Comparison of ENCODE assay signal across 36 cellular contexts in genomic region chr9:136455043-136456002, GRCh38. TPM values are rescaled to one million over a fixed set of nuclear protein-coding genes. Genes with fewer than 3 reads are reported as not detected.
DNase-seq lines count a peak whose midpoint lies in the region; ATAC-seq, FAIRE-seq and TF ChIP-seq lines count a peak whose summit lies in the region.
"Had no signal": no experiment of that assay in that cellular context is flagged by ENCODE, and none has a peak within 500 bp of the region (broad histone marks: within the 10 kb centered on the region; RNA-seq: fewer than 3 reads in every experiment).

No MANE protein-coding gene starts in this region.

- no peak overlapping the region for H2BK15ac ChIP-seq in mesenchymal stem cell (ENCODE audit: low read depth, poor library complexity, severe bottlenecking)

- no peaks in the 10 kb centered on the region for H3K79me2 ChIP-seq in K562 (ENCODE audit: control insufficient read depth, insufficient read depth, low read length)

- no peak overlapping the region for H2AFZ ChIP-seq in K562 (ENCODE audit: low read depth, low read length)
- no peak overlapping the region for H2AFZ ChIP-seq in mesenchymal stem cell (ENCODE audit: low read depth, low read length)

- H3K27me3 ChIP-seq in BLaER1 treated with 17β-estradiol and CSF1 and Interleukin-3, amounts not matched to agents 10 nM and 100 nM, result no peaks in the 10 kb centered on the region
- H3K27me3 ChIP-seq in K562 (ENCODE audit: control insufficient read depth in 2 of 2, insufficient read depth in 2 of 2, low read length in 2 of 2) (no peaks in the 10 kb centered on the region), mesenchymal stem cell (ENCODE audit: control insufficient read depth in 1 of 2, insufficient read depth in 1 of 2, low read length in 2 of 2) (no peaks in the 10 kb centered on the region)
- H3K27me3 ChIP-seq: esophagus squamous epithelium, heart left ventricle, Peyer's patch, SJCRH30, tibial nerve had no signal

- H3K18ac ChIP-seq in mesenchymal stem cell (ENCODE audit: low read depth in 1 of 2, low read length in 2 of 2), result no peak overlapping the region

- peak overlapping the region; percentile 30 to 94 (median 85); a peak in 20 of 22 replicates for H3K4me2 ChIP-seq in BLaER1 treated with 17β-estradiol and CSF1 and Interleukin-3, amounts not matched to agents 10 nM and 100 nM
- H3K4me2 ChIP-seq in K562 (ENCODE audit: insufficient read depth, low read length) (no peak overlapping the region), mesenchymal stem cell (ENCODE audit: low read length, poor library complexity, severe bottlenecking) (no peak overlapping the region)

- CTCF ChIA-PET in K562 (lab: Yijun Ruan, JAX; ENCODE audit: low intra/inter-chr PET ratio), result no interaction called here

- no peak overlapping the region for H3K14ac ChIP-seq in mesenchymal stem cell (ENCODE audit: low read length in 2 of 2)

- peak overlapping the region in 7 of 11 experiments; percentile 40 to 69 (median 53); a peak in 13 of 22 replicates for H3K27ac ChIP-seq in BLaER1 treated with 17β-estradiol and CSF1 and Interleukin-3, amounts not matched to agents 10 nM and 100 nM
- H3K27ac ChIP-seq in K562 (ENCODE audit: extremely low read depth, low read depth, low read length) (no peak overlapping the region), mesenchymal stem cell (ENCODE audit: low read length, poor library complexity, severe bottlenecking) (no peak overlapping the region)
- H3K27ac ChIP-seq: esophagus squamous epithelium, heart left ventricle, HL-60, left ventricle myocardium inferior, Peyer's patch, SJCRH30, tibial nerve, WERI-Rb-1 had no signal

- H3K9me1 ChIP-seq in K562 (ENCODE audit: control insufficient read depth, insufficient read depth, low read length), result no peaks in the 10 kb centered on the region

- H3K4ac ChIP-seq in mesenchymal stem cell (ENCODE audit: low read depth in 1 of 2, low read length in 2 of 2), result no peak overlapping the region

- H3K9me3 ChIP-seq in BLaER1 treated with 17β-estradiol and CSF1 and Interleukin-3, amounts not matched to agents 10 nM and 100 nM (replicated peaks in 1 of 11), result no peaks in the 10 kb centered on the region
- H3K9me3 ChIP-seq in K562 (replicated peaks; ENCODE audit: control insufficient read depth, insufficient read depth, low read depth, low read length), result no peaks in the 10 kb centered on the region
- no peaks in the 10 kb centered on the region for H3K9me3 ChIP-seq in mesenchymal stem cell (ENCODE audit: control insufficient read depth, low read length)
- H3K9me3 ChIP-seq: esophagus squamous epithelium, heart left ventricle, left ventricle myocardium inferior, Peyer's patch, SJCRH30, tibial nerve had no signal

- H2BK12ac ChIP-seq in mesenchymal stem cell (ENCODE audit: low read length in 2 of 2), result no peak overlapping the region

- peaks cover 86 to 100% (median 94%) of the 10 kb centered on the region in 11 experiments for H3K36me3 ChIP-seq in BLaER1 treated with 17β-estradiol and CSF1 and Interleukin-3, amounts not matched to agents 10 nM and 100 nM
- H3K36me3 ChIP-seq in K562 (ENCODE audit: control insufficient read depth, insufficient read depth, low read length), result peaks cover 87% of the 10 kb centered on the region
- H3K36me3 ChIP-seq in mesenchymal stem cell (ENCODE audit: control insufficient read depth in 1 of 2, insufficient read depth in 2 of 2, low read depth in 1 of 2, low read length in 2 of 2), result peaks cover 80 to 88% of the 10 kb centered on the region in 2 experiments

- H3K23ac ChIP-seq in mesenchymal stem cell (ENCODE audit: low read length in 2 of 2), result no peak overlapping the region

- no peak for TF ChIP-seq CTCF in K562 (IDR thresholded peaks at IDR 0.05 in 2 of 3, conservative IDR thresholded peaks at IDR 0.05 in 1 of 3; ENCODE audit: insufficient read depth in 2 of 3, low read depth in 1 of 3, low read length in 3 of 3)

- H4K20me1 ChIP-seq in BLaER1 treated with 17β-estradiol and CSF1 and Interleukin-3, amounts not matched to agents 10 nM and 100 nM, result peaks cover 50 to 100% (median 80%) of the 10 kb centered on the region in 11 experiments
- no peaks in the 10 kb centered on the region for H4K20me1 ChIP-seq in K562 (replicated peaks; ENCODE audit: control insufficient read depth, insufficient read depth, low read length)

- WGBS in K562 (ENCODE audit: insufficient coverage, low coverage, missing lambda C conversion rate), result 93% methylated on average over 40 of the region's 43 CpGs
- WGBS in mesenchymal stem cell, result 95% methylated on average over 43 of the region's 43 CpGs

- no peak overlapping the region for H2AK5ac ChIP-seq in mesenchymal stem cell (ENCODE audit: low read length, severe bottlenecking)

- H2BK5ac ChIP-seq in mesenchymal stem cell (ENCODE audit: low read depth, low read length, poor library complexity, severe bottlenecking), result no peak overlapping the region

- FAIRE-seq in K562 (lab: Jason Lieb, UNC) (no peak), HTR-8/SVneo (lab: Jason Lieb, UNC) (no peak)
- FAIRE-seq: H1 had no signal

- H4K8ac ChIP-seq in mesenchymal stem cell (ENCODE audit: low read length), result no peak overlapping the region

- H4K91ac ChIP-seq in mesenchymal stem cell (ENCODE audit: low read length), result peak overlapping the region; percentile 28

- peaks cover 51% of the 10 kb centered on the region for H3K79me1 ChIP-seq in mesenchymal stem cell (replicated peaks; ENCODE audit: low read length, poor library complexity, severe bottlenecking)

- BruUV-seq in K562 (replicated peaks; lab: Mats Ljungman, UMichigan), result no TSS peak

- ATAC-seq in K562, result no peak; the same call in 2 of the 3 replicates

- no peak for TF ChIP-seq POLR2A in K562 (conservative IDR thresholded peaks at IDR 0.05)

- peaks cover 19 to 61% (median 55%) of the 10 kb centered on the region in 10 experiments for H3K4me1 ChIP-seq in BLaER1 treated with 17β-estradiol and CSF1 and Interleukin-3, amounts not matched to agents 10 nM and 100 nM
- 0 out of 5 replicates have a peak, but pooled peaks cover 0 to 3% of the 10 kb centered on the region in 2 experiments for H3K4me1 ChIP-seq in K562 (replicated peaks in 1 of 2; ENCODE audit: control insufficient read depth in 2 of 2, insufficient read depth in 2 of 2, low read length in 2 of 2)
- no peaks in the 10 kb centered on the region for H3K4me1 ChIP-seq in mesenchymal stem cell (ENCODE audit: control insufficient read depth, insufficient read depth, low read depth, low read length)
- H3K4me1 ChIP-seq: esophagus squamous epithelium, left ventricle myocardium inferior, Peyer's patch, tibial nerve had no signal

- no peak for TF ChIP-seq EP300 in K562 (IDR thresholded peaks at IDR 0.05; ENCODE audit: low read length)

- intact Hi-C loops in K562 (cut with micrococcal nuclease), result no loop called here

- in situ Hi-C loops in G401 (cut with HindIII; ENCODE audit: low sequenced_read_pairs), result no loop called here
- in situ Hi-C loops in K562 (cut with MboI), result no loop called here

- no peak overlapping the region for H2BK120ac ChIP-seq in mesenchymal stem cell (ENCODE audit: low read depth, low read length)

- DNase-seq in G401 (ENCODE audit: low spot score) (peak; percentile 19), K562 (ENCODE audit: extremely low read depth in 1 of 4, low spot score in 3 of 4) (no peak), mesenchymal stem cell (no peak), HTR-8/SVneo (ENCODE audit: insufficient read length, low spot score) (no peak)
- no peak for DNase-seq in activated naive CD4-positive, alpha-beta T cell treated with anti-CD3 and anti-CD28 coated beads, Interleukin-2, amount 50 U/mL, for 16 hours
- DNase-seq in stimulated activated CD4-positive, alpha-beta T cell treated with anti-CD3 and anti-CD28 coated beads, Interleukin-12 subunit alpha, Interleukin-12 subunit beta, amount 100 ng/mL, for 4 hours, result no peak
- DNase-seq: activated CD4-positive, alpha-beta T cell treated with anti-CD3 and anti-CD28 coated beads for 48 hours; activated gamma-delta T cell treated with Interleukin-2 at 50 U/mL for 16 hours; activated T-cell treated with anti-CD3 and anti-CD28 coated beads, Interleukin-2, amount 50 U/mL, for 48 hours; central memory CD4-positive, alpha-beta T cell; COR-L47; DMS53; esophagus squamous epithelium; foreskin melanocyte; GDM1; heart left ventricle; islet precursor cell; left ventricle myocardium inferior; midbrain; naive B cell; NCI-H1417 treated with DMSO at 0.1 percent for 48 hours; NCI-H2081 treated with DMSO at 0.1 percent for 48 hours; NCI-H2227 treated with DMSO at 0.1 percent for 48 hours; NCI-H526; occipital lobe; Peyer's patch; SJCRH30; stimulated activated CD4-positive, alpha-beta T cell treated with anti-CD3 and anti-CD28 coated beads, Interleukin-15, amount 100 ng/mL, for 24 hours; stimulated activated CD4-positive, alpha-beta T cell treated with anti-CD3 and anti-CD28 coated beads, Interleukin-4, amount 100 ng/mL, for 4 hours; SW 1271; T1000; WERI-Rb-1 had no signal

- H3K9ac ChIP-seq in BLaER1 treated with 17β-estradiol and CSF1 and Interleukin-3, amounts not matched to agents 10 nM and 100 nM, result peak overlapping the region in 9 of 11 experiments; percentile 22 to 72 (median 54); a peak in 16 of 22 replicates
- H3K9ac ChIP-seq in K562 (ENCODE audit: insufficient read depth in 1 of 2, low read depth in 2 of 2, low read length in 2 of 2), result peak overlapping the region in 1 of 2 experiments; percentile 43; a peak in 1 of 4 replicates
- H3K9ac ChIP-seq in mesenchymal stem cell (ENCODE audit: low read length), result no peak overlapping the region

- TF ChIP-seq RAD21 in K562 (CRISPR knock-in tag; conservative IDR thresholded peaks at IDR 0.05 in 1 of 2, IDR thresholded peaks at IDR 0.05 in 1 of 2), result no peak

- POLR2A ChIA-PET in K562 (lab: Yijun Ruan, JAX), result interaction anchor here (1.5 to 2.9 kb wide), 3 partner anchors 13 to 16 kb away, joined by 5 to 12 read pairs (median 8); no protein-coding TSS in a partner anchor

- H3K4me3 ChIP-seq in BLaER1 treated with 17β-estradiol and CSF1 and Interleukin-3, amounts not matched to agents 10 nM and 100 nM, result no peak overlapping the region
- H3K4me3 ChIP-seq in K562, result no peak overlapping the region
- no peak overlapping the region for H3K4me3 ChIP-seq in mesenchymal stem cell (ENCODE audit: insufficient read depth in 1 of 2, low read depth in 1 of 2, low read length in 2 of 2)
- H3K4me3 ChIP-seq: esophagus squamous epithelium, heart left ventricle, left ventricle myocardium inferior, Peyer's patch, SJCRH30, tibial nerve had no signal

RNA-seq across cellular contexts. Expression of gene INPP5E, which starts 15.7 kb away (rescaled TPM):
- 6.1 and 11.8 TPM in 2 replicates for total RNA-seq in G401 (2014; rRNA removed; shearing (Covaris generic))
- total RNA-seq in K562 (2011; cell fraction: chromatin; rRNA removed; ENCODE audit: low replicate concordance), result 37.0 and 74.1 TPM in 2 replicates
- 37.7 and 43.0 TPM in 2 replicates for total RNA-seq in K562 (2011; cell fraction: nucleolus; rRNA removed)
- total RNA-seq in K562 (2011; cell fraction: nucleoplasm; rRNA removed), result 29.3 and 32.3 TPM in 2 replicates
- total RNA-seq in K562 (2014; rRNA removed), result 8.8 and 11.1 TPM in 2 replicates
- total RNA-seq in K562 (2014; rRNA removed; fragmentation: Illumina TruSeq; extraction: Trizol), result 2.5 and 2.9 TPM in 2 replicates
- total RNA-seq in K562 (2015; rRNA removed; fragmentation: Illumina TruSeq; extraction: Trizol), result 5.4 and 5.7 TPM in 2 replicates
- 16.3 and 17.4 TPM in 2 replicates for total RNA-seq in K562 (2021)
- polyA plus RNA-seq in K562 (2011; rRNA removed), result 4.4 and 6.8 TPM in 2 replicates
- 4.8 and 9.1 TPM in 2 replicates for polyA plus RNA-seq in K562 (2011; cell fraction: cytosol; rRNA removed)
- 52.4 and 74.6 TPM in 2 replicates for polyA plus RNA-seq in K562 (2011; cell fraction: nucleus; rRNA removed)
- 9.4 and 14.3 TPM in 2 replicates for polyA plus RNA-seq in K562 (2012)
- polyA plus RNA-seq in K562 (2014; fragmentation: Illumina TruSeq; extraction: Trizol), result 4.9 and 8.4 TPM in 2 replicates
- polyA plus RNA-seq in K562 (2014; fragmentation: Nextera tagmentation; extraction: Ambion mirVana), result under 1 TPM; 0.38 to 0.56 TPM
- 14.1 and 15.1 TPM in 2 replicates for polyA plus RNA-seq in K562 (2014; rRNA removed)
- 1.9 and 2.4 TPM in 2 replicates for polyA minus RNA-seq in K562 (2011; rRNA and poly(A)+ RNA removed)
- 3.7 and 3.8 TPM in 2 replicates for polyA minus RNA-seq in K562 (2011; cell fraction: cytosol; rRNA and poly(A)+ RNA removed)
- 10.7 and 12.0 TPM in 2 replicates for polyA minus RNA-seq in K562 (2011; cell fraction: nucleus; rRNA and poly(A)+ RNA removed)
- polyA plus RNA-seq in mesenchymal stem cell (2013, experiment 1 of 2), result 8.2 TPM
- 7.7 TPM for polyA plus RNA-seq in mesenchymal stem cell (2013, experiment 2 of 2)

RNA-seq across cellular contexts. Expression of gene SEC16A, which starts 27.5 kb away (rescaled TPM):
- 4.1 and 7.2 TPM in 2 replicates for total RNA-seq in G401 (2014; rRNA removed; shearing (Covaris generic))
- 131 and 191 TPM in 2 replicates for total RNA-seq in K562 (2011; cell fraction: chromatin; rRNA removed; ENCODE audit: low replicate concordance)
- 87.9 and 99.6 TPM in 2 replicates for total RNA-seq in K562 (2011; cell fraction: nucleolus; rRNA removed)
- total RNA-seq in K562 (2011; cell fraction: nucleoplasm; rRNA removed), result 87.4 and 93.4 TPM in 2 replicates
- total RNA-seq in K562 (2014; rRNA removed) (17.1 and 20.1 TPM in 2 replicates), K562 (2014; rRNA removed; fragmentation: Illumina TruSeq; extraction: Trizol) (9.1 and 9.3 TPM in 2 replicates), K562 (2015; rRNA removed; fragmentation: Illumina TruSeq; extraction: Trizol) (8.7 and 11.1 TPM in 2 replicates), K562 (2021) (56.1 and 62.8 TPM in 2 replicates)
- polyA plus RNA-seq in K562 (2011; rRNA removed) (14.0 and 25.1 TPM in 2 replicates), K562 (2014; fragmentation: Illumina TruSeq; extraction: Trizol) (44.6 and 47.6 TPM in 2 replicates), K562 (2014; fragmentation: Nextera tagmentation; extraction: Ambion mirVana) (10 to 100 TPM in 1 of 2 experiments, 1 to 10 TPM in 1; 8.3 to 12.0 TPM), K562 (2014; rRNA removed) (30.9 and 32.2 TPM in 2 replicates)
- polyA plus RNA-seq in K562 (2011; cell fraction: cytosol; rRNA removed), result 14.1 and 19.3 TPM in 2 replicates
- polyA plus RNA-seq in K562 (2011; cell fraction: nucleus; rRNA removed), result 83.4 and 92.4 TPM in 2 replicates
- polyA plus RNA-seq in K562 (2012), result 40.9 and 50.7 TPM in 2 replicates
- 9.3 and 13.0 TPM in 2 replicates for polyA minus RNA-seq in K562 (2011; rRNA and poly(A)+ RNA removed)
- polyA minus RNA-seq in K562 (2011; cell fraction: cytosol; rRNA and poly(A)+ RNA removed), result 32.1 and 45.6 TPM in 2 replicates
- 19.7 and 31.5 TPM in 2 replicates for polyA minus RNA-seq in K562 (2011; cell fraction: nucleus; rRNA and poly(A)+ RNA removed)
- 38.4 TPM for polyA plus RNA-seq in mesenchymal stem cell (2013, experiment 1 of 2)
- polyA plus RNA-seq in mesenchymal stem cell (2013, experiment 2 of 2), result 36.6 TPM

RNA-seq across cellular contexts. Expression of gene PMPCA, which starts 44.9 kb away (rescaled TPM):
- total RNA-seq in G401 (2014; rRNA removed; shearing (Covaris generic)), result 129 and 146 TPM in 2 replicates
- 255 and 404 TPM in 2 replicates for total RNA-seq in K562 (2011; cell fraction: chromatin; rRNA removed; ENCODE audit: low replicate concordance)
- total RNA-seq in K562 (2011; cell fraction: nucleolus; rRNA removed), result 209 and 247 TPM in 2 replicates
- 203 and 214 TPM in 2 replicates for total RNA-seq in K562 (2011; cell fraction: nucleoplasm; rRNA removed)
- total RNA-seq in K562 (2014; rRNA removed), result 86.6 and 111 TPM in 2 replicates
- 82.4 and 104 TPM in 2 replicates for total RNA-seq in K562 (2014; rRNA removed; fragmentation: Illumina TruSeq; extraction: Trizol)
- 66.6 and 67.5 TPM in 2 replicates for total RNA-seq in K562 (2015; rRNA removed; fragmentation: Illumina TruSeq; extraction: Trizol)
- total RNA-seq in K562 (2021), result 118 and 139 TPM in 2 replicates
- 114 and 119 TPM in 2 replicates for polyA plus RNA-seq in K562 (2011; rRNA removed)
- 102 and 129 TPM in 2 replicates for polyA plus RNA-seq in K562 (2011; cell fraction: cytosol; rRNA removed)
- 346 and 387 TPM in 2 replicates for polyA plus RNA-seq in K562 (2011; cell fraction: nucleus; rRNA removed)
- 65.8 and 181 TPM in 2 replicates for polyA plus RNA-seq in K562 (2012)
- polyA plus RNA-seq in K562 (2014; fragmentation: Illumina TruSeq; extraction: Trizol), result 99.8 and 122 TPM in 2 replicates
- 10 to 100 TPM; 23.9 to 30.0 TPM for polyA plus RNA-seq in K562 (2014; fragmentation: Nextera tagmentation; extraction: Ambion mirVana)
- polyA plus RNA-seq in K562 (2014; rRNA removed), result 129 and 143 TPM in 2 replicates
- polyA minus RNA-seq in K562 (2011; rRNA and poly(A)+ RNA removed), result 81.4 and 83.2 TPM in 2 replicates
- polyA minus RNA-seq in K562 (2011; cell fraction: cytosol; rRNA and poly(A)+ RNA removed), result 40.2 and 43.4 TPM in 2 replicates
- polyA minus RNA-seq in K562 (2011; cell fraction: nucleus; rRNA and poly(A)+ RNA removed), result 68.0 and 90.1 TPM in 2 replicates
- 34.3 TPM for polyA plus RNA-seq in mesenchymal stem cell (2013, experiment 1 of 2)
- polyA plus RNA-seq in mesenchymal stem cell (2013, experiment 2 of 2), result 33.6 TPM

RNA-seq across cellular contexts. Expression of gene ENTR1, which starts 44.9 kb away (rescaled TPM):
- 85.0 and 97.9 TPM in 2 replicates for total RNA-seq in G401 (2014; rRNA removed; shearing (Covaris generic))
- 129 and 278 TPM in 2 replicates for total RNA-seq in K562 (2011; cell fraction: chromatin; rRNA removed; ENCODE audit: low replicate concordance)
- total RNA-seq in K562 (2011; cell fraction: nucleolus; rRNA removed), result 185 and 197 TPM in 2 replicates
- total RNA-seq in K562 (2011; cell fraction: nucleoplasm; rRNA removed), result 143 and 151 TPM in 2 replicates
- total RNA-seq in K562 (2014; rRNA removed) (79.0 and 88.8 TPM in 2 replicates), K562 (2014; rRNA removed; fragmentation: Illumina TruSeq; extraction: Trizol) (38.1 and 38.3 TPM in 2 replicates), K562 (2015; rRNA removed; fragmentation: Illumina TruSeq; extraction: Trizol) (61.3 and 65.5 TPM in 2 replicates), K562 (2021) (101 and 104 TPM in 2 replicates)
- polyA plus RNA-seq in K562 (2011; rRNA removed) (77.3 and 92.6 TPM in 2 replicates), K562 (2014; fragmentation: Illumina TruSeq; extraction: Trizol) (72.6 and 75.9 TPM in 2 replicates), K562 (2014; fragmentation: Nextera tagmentation; extraction: Ambion mirVana) (1 to 10 TPM; 6.7 to 9.6 TPM), K562 (2014; rRNA removed) (106 and 108 TPM in 2 replicates)
- polyA plus RNA-seq in K562 (2011; cell fraction: cytosol; rRNA removed), result 45.3 and 59.9 TPM in 2 replicates
- polyA plus RNA-seq in K562 (2011; cell fraction: nucleus; rRNA removed), result 432 and 490 TPM in 2 replicates
- 54.6 and 62.9 TPM in 2 replicates for polyA plus RNA-seq in K562 (2012)
- 19.2 and 21.9 TPM in 2 replicates for polyA minus RNA-seq in K562 (2011; rRNA and poly(A)+ RNA removed)
- 33.9 and 46.1 TPM in 2 replicates for polyA minus RNA-seq in K562 (2011; cell fraction: cytosol; rRNA and poly(A)+ RNA removed)
- 76.5 and 84.3 TPM in 2 replicates for polyA minus RNA-seq in K562 (2011; cell fraction: nucleus; rRNA and poly(A)+ RNA removed)
- polyA plus RNA-seq in mesenchymal stem cell (2013, experiment 1 of 2), result 40.7 TPM
- 41.1 TPM for polyA plus RNA-seq in mesenchymal stem cell (2013, experiment 2 of 2)

RNA-seq across cellular contexts. Expression of gene SNAPC4, which starts 55.4 kb away (rescaled TPM):
- 12.4 and 17.2 TPM in 2 replicates for total RNA-seq in G401 (2014; rRNA removed; shearing (Covaris generic))
- 42.9 and 79.4 TPM in 2 replicates for total RNA-seq in K562 (2011; cell fraction: chromatin; rRNA removed; ENCODE audit: low replicate concordance)
- 32.0 TPM in 2 replicates for total RNA-seq in K562 (2011; cell fraction: nucleolus; rRNA removed)
- total RNA-seq in K562 (2011; cell fraction: nucleoplasm; rRNA removed), result 23.1 and 26.3 TPM in 2 replicates
- 14.4 and 15.8 TPM in 2 replicates for total RNA-seq in K562 (2014; rRNA removed)
- total RNA-seq in K562 (2014; rRNA removed; fragmentation: Illumina TruSeq; extraction: Trizol), result 7.1 and 8.8 TPM in 2 replicates
- total RNA-seq in K562 (2015; rRNA removed; fragmentation: Illumina TruSeq; extraction: Trizol), result 9.3 and 11.1 TPM in 2 replicates
- total RNA-seq in K562 (2021), result 17.1 and 18.7 TPM in 2 replicates
- polyA plus RNA-seq in K562 (2011; rRNA removed), result 4.4 and 4.5 TPM in 2 replicates
- 3.2 and 7.4 TPM in 2 replicates for polyA plus RNA-seq in K562 (2011; cell fraction: cytosol; rRNA removed)
- 16.1 and 32.6 TPM in 2 replicates for polyA plus RNA-seq in K562 (2011; cell fraction: nucleus; rRNA removed)
- polyA plus RNA-seq in K562 (2012), result 9.7 and 10.5 TPM in 2 replicates
- 8.8 and 9.0 TPM in 2 replicates for polyA plus RNA-seq in K562 (2014; fragmentation: Illumina TruSeq; extraction: Trizol)
- polyA plus RNA-seq in K562 (2014; fragmentation: Nextera tagmentation; extraction: Ambion mirVana), result under 1 TPM; 0.21 to 0.46 TPM
- polyA plus RNA-seq in K562 (2014; rRNA removed), result 18.7 and 21.8 TPM in 2 replicates
- 6.7 and 10.2 TPM in 2 replicates for polyA minus RNA-seq in K562 (2011; rRNA and poly(A)+ RNA removed)
- polyA minus RNA-seq in K562 (2011; cell fraction: cytosol; rRNA and poly(A)+ RNA removed), result 6.1 and 7.4 TPM in 2 replicates
- polyA minus RNA-seq in K562 (2011; cell fraction: nucleus; rRNA and poly(A)+ RNA removed), result 8.3 and 11.7 TPM in 2 replicates
- 6.1 TPM for polyA plus RNA-seq in mesenchymal stem cell (2013, experiment 1 of 2)
- polyA plus RNA-seq in mesenchymal stem cell (2013, experiment 2 of 2), result 5.4 TPM

Comparison
In these comparisons a context has a peak if more than half of its experiments do, and no peak if none do; other contexts are left out.
1. H3K27ac ChIP-seq: peak in BLaER1 treated with 17β-estradiol and CSF1 and Interleukin-3, amounts not matched to agents 10 nM and 100 nM (7 of 11); none in K562 (single experiment) and mesenchymal stem cell (single experiment).
2. H3K4me2 ChIP-seq: peak in BLaER1 treated with 17β-estradiol and CSF1 and Interleukin-3, amounts not matched to agents 10 nM and 100 nM (11 of 11); none in K562 (single experiment) and mesenchymal stem cell (single experiment).